ENCODE assay signal across 19 cellular contexts in genomic region chr2:42765686-42766085, GRCh38. TPM values are rescaled to one million over a fixed set of nuclear protein-coding genes. Genes with fewer than 3 reads are reported as not detected.
DNase-seq lines count a peak whose midpoint lies in the region; ATAC-seq, FAIRE-seq and TF ChIP-seq lines count a peak whose summit lies in the region.
"Had no signal": no experiment of that assay in that cellular context is flagged by ENCODE, and none has a peak within 500 bp of the region (broad histone marks: within the 10 kb centered on the region; RNA-seq: fewer than 3 reads in every experiment).

No MANE protein-coding gene starts in this region.

- no peak for DNase-seq in CD4-positive, alpha-beta T cell
- DNase-seq in astrocyte (ENCODE audit: low read depth) = no peak
- no peak for DNase-seq in neural crest cell (ENCODE audit: low read depth, low spot score)
- DNase-seq in HT-29 (ENCODE audit: low spot score) = no peak
- no peak for DNase-seq in H54 (ENCODE audit: insufficient read length, low spot score)
- no peak for DNase-seq in NCI-H146 treated with DMSO at 0.1 percent for 48 hours (lab: John Stamatoyannopoulos, UW; ENCODE audit: unreplicated experiment)
- DNase-seq: 8988T; AML-193; CD4-positive, CD25-positive, alpha-beta regulatory T cell; DMS79 had no signal

- no peaks in the 10 kb centered on the region for H4K20me1 ChIP-seq in astrocyte (ENCODE audit: insufficient read depth, low read length)
- H4K20me1 ChIP-seq: BLaER1 treated with 17β-estradiol and CSF1 and Interleukin-3, amounts not matched to agents 10 nM and 100 nM had no signal

- no peak overlapping the region for H3K4me3 Mint-ChIP-seq in CD4-positive, alpha-beta T cell
- H3K4me3 Mint-ChIP-seq in astrocyte (ENCODE audit: unreplicated experiment) = no peak overlapping the region
- H3K4me3 Mint-ChIP-seq in neural crest cell = no peak overlapping the region
- H3K4me3 Mint-ChIP-seq: CD4-positive, CD25-positive, alpha-beta regulatory T cell; GM23338 had no signal

- no peaks in the 10 kb centered on the region for H3K27me3 Mint-ChIP-seq in CD4-positive, alpha-beta T cell
- H3K27me3 Mint-ChIP-seq in astrocyte (ENCODE audit: low read depth, unreplicated experiment) = no peaks in the 10 kb centered on the region
- H3K27me3 Mint-ChIP-seq in neural crest cell (ENCODE audit: low read depth) = no peaks in the 10 kb centered on the region
- H3K27me3 Mint-ChIP-seq: CD4-positive, CD25-positive, alpha-beta regulatory T cell had no signal

- H3K36me3 ChIP-seq in astrocyte (ENCODE audit: insufficient read depth, low read length) = no peaks in the 10 kb centered on the region
- H3K36me3 ChIP-seq: HAP-1 had no signal

- CTCF ChIA-PET in CD4-positive, alpha-beta T cell (lab: Charles Lee) = no interaction called here

- H3K4me1 Mint-ChIP-seq in CD4-positive, alpha-beta T cell (ENCODE audit: low read depth) = no peaks in the 10 kb centered on the region
- H3K4me1 Mint-ChIP-seq in astrocyte (ENCODE audit: low read depth, unreplicated experiment) (no peaks in the 10 kb centered on the region), neural crest cell (no peaks in the 10 kb centered on the region)
- H3K4me1 Mint-ChIP-seq: CD4-positive, CD25-positive, alpha-beta regulatory T cell had no signal

- FAIRE-seq in astrocyte (lab: Jason Lieb, UNC) (no peak), H54 (lab: Jason Lieb, UNC) (no peak)
- FAIRE-seq: GM12878, GM18507, HepG2, HTR-8/SVneo had no signal

- peaks cover 4% of the 10 kb centered on the region for H3K36me3 Mint-ChIP-seq in CD4-positive, alpha-beta T cell (ENCODE audit: low read depth)
- H3K36me3 Mint-ChIP-seq in astrocyte (ENCODE audit: low read depth, unreplicated experiment) = peaks cover 18% of the 10 kb centered on the region
- peaks cover 4% of the 10 kb centered on the region for H3K36me3 Mint-ChIP-seq in neural crest cell (ENCODE audit: low read depth)

- no peak overlapping the region for H3K4me3 ChIP-seq in astrocyte (ENCODE audit: insufficient read depth, low read depth, low read length)
- H3K4me3 ChIP-seq: BLaER1 treated with 17β-estradiol and CSF1 and Interleukin-3, amounts not matched to agents 10 nM and 100 nM; GM12878; GM23338; HAP-1 had no signal

- intact Hi-C loops in CD4-positive, alpha-beta T cell (cut with DNase I, micrococcal nuclease) = no loop called here

- H3K4me2 ChIP-seq in astrocyte (ENCODE audit: low read length) = no peak overlapping the region
- H3K4me2 ChIP-seq: GM23338 had no signal

- POLR2A ChIA-PET in CD4-positive, alpha-beta T cell (lab: Charles Lee) = interaction anchor here (1.4 kb wide), 1 partner anchor 10 kb away, joined by 3 read pairs; no protein-coding TSS in a partner anchor

- no peak for ATAC-seq in CD4-positive, alpha-beta T cell (ENCODE audit: poor library complexity)
- ATAC-seq: GM12878, GM23338, HepG2 had no signal

- H3K27me3 ChIP-seq in CD4-positive, alpha-beta T cell (ENCODE audit: control insufficient read depth, insufficient read depth, low read length) = no peaks in the 10 kb centered on the region
- no peaks in the 10 kb centered on the region for H3K27me3 ChIP-seq in astrocyte (ENCODE audit: insufficient read depth, low read length)
- H3K27me3 ChIP-seq: BLaER1 treated with 17β-estradiol and CSF1 and Interleukin-3, amounts not matched to agents 10 nM and 100 nM had no signal

- H2AFZ ChIP-seq in astrocyte (ENCODE audit: low read depth, low read length) = no peak overlapping the region
- H2AFZ ChIP-seq: GM23338 had no signal

- no peaks in the 10 kb centered on the region for H3K9me3 ChIP-seq in CD4-positive, alpha-beta T cell (ENCODE audit: control insufficient read depth, low read length)
- H3K9me3 ChIP-seq in astrocyte (ENCODE audit: insufficient read depth, low read depth, low read length) = no peaks in the 10 kb centered on the region
- H3K9me3 ChIP-seq: BLaER1 treated with 17β-estradiol and CSF1 and Interleukin-3, amounts not matched to agents 10 nM and 100 nM; HAP-1 had no signal

- peak overlapping the region; percentile 6 for H3K27ac Mint-ChIP-seq in CD4-positive, alpha-beta T cell
- H3K27ac Mint-ChIP-seq in astrocyte (ENCODE audit: unreplicated experiment) (peak overlapping the region; percentile 68), neural crest cell (ENCODE audit: unreplicated experiment) (peak overlapping the region; percentile 43)
- H3K27ac Mint-ChIP-seq: GM23338 had no signal

- no peak overlapping the region for H3K27ac ChIP-seq in CD4-positive, alpha-beta T cell (ENCODE audit: low read depth, low read length)
- H3K27ac ChIP-seq in astrocyte (ENCODE audit: low read depth, low read length) (no peak overlapping the region), temporal lobe (ENCODE audit: low read depth, low read length) (peak overlapping the region; percentile 38)

- H3K9me3 Mint-ChIP-seq in CD4-positive, alpha-beta T cell = no peaks in the 10 kb centered on the region
- H3K9me3 Mint-ChIP-seq in astrocyte (ENCODE audit: unreplicated experiment) = peaks cover 2% of the 10 kb centered on the region
- H3K9me3 Mint-ChIP-seq in neural crest cell = no peaks in the 10 kb centered on the region
- H3K9me3 Mint-ChIP-seq: GM23338 had no signal

- no peaks in the 10 kb centered on the region for H3K4me1 ChIP-seq in astrocyte (ENCODE audit: insufficient read depth, low read length)
- H3K4me1 ChIP-seq: HAP-1 had no signal

- H3K79me2 ChIP-seq in astrocyte (ENCODE audit: insufficient read depth, low read length) = no peaks in the 10 kb centered on the region

- no peak for TF ChIP-seq POLR2A in H54 (IDR thresholded peaks at IDR 0.05; ENCODE audit: low read depth, low read length)

- no peak for TF ChIP-seq CTCF in CD4-positive, alpha-beta T cell (IDR thresholded peaks at IDR 0.05)
- TF ChIP-seq CTCF in astrocyte (IDR thresholded peaks at IDR 0.05; ENCODE audit: insufficient read depth, low read depth, low read length) (no peak), neural crest cell (conservative IDR thresholded peaks at IDR 0.05) (no peak)

- no peak overlapping the region for H3K9ac ChIP-seq in astrocyte (ENCODE audit: low read length)

RNA-seq across cellular contexts. Expression of gene OXER1, which starts 1.8 kb away (rescaled TPM):
- not detected for total RNA-seq in CD4-positive, alpha-beta T cell
- total RNA-seq in astrocyte (0.39 and 0.43 TPM in 2 replicates), neural crest cell (1.7 and 1.8 TPM in 2 replicates), temporal lobe (0.25 TPM)
- not detected in 2 replicates for total RNA-seq in HT-29 (2014; rRNA removed; shearing (Covaris generic))
- total RNA-seq: CD4-positive, CD25-positive, alpha-beta regulatory T cell; G401 had no signal

RNA-seq across cellular contexts. Expression of gene HAAO, which starts 26.7 kb away (rescaled TPM):
- total RNA-seq in CD4-positive, alpha-beta T cell = not detected
- total RNA-seq in astrocyte (1.1 and 1.3 TPM in 2 replicates), neural crest cell (3.5 and 4.9 TPM in 2 replicates), temporal lobe (1.5 TPM)
- total RNA-seq in HT-29 (2014; rRNA removed; shearing (Covaris generic)) = not detected in 2 replicates
- total RNA-seq: CD4-positive, CD25-positive, alpha-beta regulatory T cell; G401 had no signal

Comparison
In these comparisons a context has a peak if more than half of its experiments do, and no peak if none do; other contexts are left out.
1. H3K27ac Mint-ChIP-seq: peak in every context shown above with its lines; median percentile 68 in astrocyte; 43 in neural crest cell; 6 in CD4-positive, alpha-beta T cell.